In the genomic region with DNA sequence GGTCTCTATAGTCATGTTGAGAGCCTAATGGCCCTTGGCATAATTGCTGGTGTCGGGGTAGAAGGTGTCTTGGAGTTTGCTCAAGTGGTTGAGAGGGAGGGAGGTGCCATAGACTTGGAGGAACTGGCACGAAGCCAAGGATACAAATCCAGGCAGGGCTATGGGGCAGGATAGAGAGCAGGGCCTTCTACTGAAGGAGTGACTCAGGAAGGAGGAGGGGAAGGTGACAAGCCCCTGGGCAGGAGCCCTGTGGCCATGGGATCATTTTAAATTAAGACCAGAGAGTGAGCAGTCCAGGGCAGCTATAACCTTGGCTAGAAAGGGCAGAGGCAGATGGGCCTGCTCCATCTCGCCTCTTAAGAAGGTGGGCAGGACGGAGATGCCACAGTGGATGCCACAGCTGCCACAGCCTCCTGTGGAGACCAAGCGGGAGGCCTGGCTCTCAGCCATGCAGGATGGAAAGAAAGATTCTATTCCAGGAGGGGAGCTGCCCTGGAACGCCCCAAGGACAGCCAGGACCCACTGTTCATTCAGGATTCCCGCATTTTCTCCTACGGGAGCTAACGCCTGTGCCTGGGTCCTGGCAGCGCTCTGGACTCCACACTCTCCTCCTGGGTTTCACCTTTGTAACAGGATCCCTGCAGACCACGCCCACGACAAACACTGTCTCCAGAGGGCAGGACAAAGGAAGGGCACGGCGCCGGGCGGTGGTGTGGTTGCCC, we compare ENCODE assay signal across 8 cellular contexts.
DNase-seq lines count a peak whose midpoint lies in the region; ATAC-seq, FAIRE-seq and TF ChIP-seq lines count a peak whose summit lies in the region.
"Not testable (repeated sequence)": the region's sequence is repeated elsewhere in the genome, so short reads cannot be mapped to it uniquely, and the experiment has no call there.

No MANE protein-coding gene starts in this region.

- POLR2A ChIA-PET in OCI-LY7 (lab: Charles Lee); K562 (lab: Yijun Ruan, JAX): not testable (repeated sequence)

- H3K27ac ChIP-seq in 22Rv1, result peak overlapping the region; percentile 52; the same call in 1 of the 2 replicates
- H3K27ac ChIP-seq in OCI-LY7 (ENCODE audit: low read depth, low read length, poor library complexity, severe bottlenecking); K562 (ENCODE audit: extremely low read depth, low read depth, low read length); left lung; upper lobe of right lung: not testable (repeated sequence)

- not testable (repeated sequence) for H3K36me3 ChIP-seq in OCI-LY7 (ENCODE audit: insufficient read depth, low read length); K562 (ENCODE audit: control insufficient read depth, insufficient read depth, low read length); left lung; mucosa of descending colon (ENCODE audit: low read depth); upper lobe of right lung

- WGBS in K562 (ENCODE audit: insufficient coverage, low coverage, missing lambda C conversion rate), result 87% methylated on average over 3 of the region's 16 CpGs

- TF ChIP-seq EP300 in K562 (IDR thresholded peaks at IDR 0.05; ENCODE audit: low read length), result not testable (repeated sequence)

- H3K79me2 ChIP-seq in OCI-LY7 (ENCODE audit: insufficient read depth, low read depth, low read length); K562 (ENCODE audit: control insufficient read depth, insufficient read depth, low read length): not testable (repeated sequence)

- not testable (repeated sequence) for H4K20me1 ChIP-seq in OCI-LY7 (ENCODE audit: insufficient read depth, low read length); K562 (replicated peaks; ENCODE audit: control insufficient read depth, insufficient read depth, low read length)

- BruUV-seq in OCI-LY7 (replicated peaks; lab: Mats Ljungman, UMichigan), result TSS peak; percentile 35
- BruUV-seq in K562 (replicated peaks; lab: Mats Ljungman, UMichigan), result not testable (repeated sequence)

- H3K4me3 ChIP-seq in OCI-LY7 (ENCODE audit: low read depth, low read length, poor library complexity, severe bottlenecking); K562; left lung; mucosa of descending colon; upper lobe of right lung: not testable (repeated sequence)

- H2AFZ ChIP-seq in OCI-LY7 (ENCODE audit: low read length); K562 (ENCODE audit: low read depth, low read length): not testable (repeated sequence)

- not testable (repeated sequence) for TF ChIP-seq POLR2A in K562 (conservative IDR thresholded peaks at IDR 0.05)

- not testable (repeated sequence) for H3K9me2 ChIP-seq in OCI-LY7 (ENCODE audit: insufficient read depth, low read length)

- not testable (repeated sequence) for H3K4me1 ChIP-seq in OCI-LY7 (ENCODE audit: insufficient read depth, low read length, poor library complexity, severe bottlenecking); K562 (replicated peaks in 1 of 2; ENCODE audit: control insufficient read depth in 2 of 2, insufficient read depth in 2 of 2, low read length in 2 of 2); left lung; mucosa of descending colon (ENCODE audit: low read depth); upper lobe of right lung

- CTCF ChIA-PET in OCI-LY7 (lab: Charles Lee; ENCODE audit: unreplicated experiment); K562 (lab: Yijun Ruan, JAX; ENCODE audit: low intra/inter-chr PET ratio): not testable (repeated sequence)

- not testable (repeated sequence) for H3K4me2 ChIP-seq in OCI-LY7 (ENCODE audit: low read length); K562 (ENCODE audit: insufficient read depth, low read length)

- intact Hi-C loops in OCI-LY7 (cut with micrococcal nuclease; ENCODE audit: unreplicated experiment); K562 (cut with micrococcal nuclease); left lung (cut with DNase I); mucosa of descending colon (cut with DNase I, micrococcal nuclease); upper lobe of right lung (cut with DNase I): not testable (repeated sequence)

- not testable (repeated sequence) for FAIRE-seq in K562 (lab: Jason Lieb, UNC)
- peak; percentile 8 for FAIRE-seq in endometrium (lab: Jason Lieb, UNC)

- peak; percentile 21 for DNase-seq in DMS 273 (lab: John Stamatoyannopoulos, UW; ENCODE audit: unreplicated experiment)
- not testable (repeated sequence) for DNase-seq in OCI-LY7 (ENCODE audit: low spot score); K562 (ENCODE audit: extremely low read depth in 1 of 4, low spot score in 3 of 4); left lung
- peak; percentile 68 to 71 (median 71) for DNase-seq in mucosa of descending colon
- DNase-seq in upper lobe of right lung, result peak; percentile 51

- ATAC-seq in K562, upper lobe of right lung: not testable (repeated sequence)
- ATAC-seq in left lung, result peak; percentile 19
- peak; percentile 98 for ATAC-seq in mucosa of descending colon

- H3K9me1 ChIP-seq in K562 (ENCODE audit: control insufficient read depth, insufficient read depth, low read length), result not testable (repeated sequence)

- in situ Hi-C loops in K562 (cut with MboI), result loop anchor here (5.0 kb wide), 1 partner anchor 106 kb away; no protein-coding TSS in a partner anchor

- H3K27me3 ChIP-seq in K562 (ENCODE audit: control insufficient read depth in 2 of 2, insufficient read depth in 2 of 2, low read length in 2 of 2); left lung; upper lobe of right lung: not testable (repeated sequence)

- not testable (repeated sequence) for H3K9me3 ChIP-seq in OCI-LY7 (ENCODE audit: low read length); K562 (replicated peaks; ENCODE audit: control insufficient read depth, insufficient read depth, low read depth, low read length); left lung; mucosa of descending colon; upper lobe of right lung

- not testable (repeated sequence) for TF ChIP-seq CTCF in 22Rv1 (IDR thresholded peaks at IDR 0.05); OCI-LY7 (conservative IDR thresholded peaks at IDR 0.05; ENCODE audit: low read length); K562 (IDR thresholded peaks at IDR 0.05 in 2 of 3, conservative IDR thresholded peaks at IDR 0.05 in 1 of 3; ENCODE audit: insufficient read depth in 2 of 3, low read depth in 1 of 3, low read length in 3 of 3); left lung (IDR thresholded peaks at IDR 0.05); mucosa of descending colon (IDR thresholded peaks at IDR 0.05); upper lobe of right lung (IDR thresholded peaks at IDR 0.05)

- not testable (repeated sequence) for TF ChIP-seq RAD21 in K562 (CRISPR knock-in tag; conservative IDR thresholded peaks at IDR 0.05 in 1 of 2, IDR thresholded peaks at IDR 0.05 in 1 of 2)

- not testable (repeated sequence) for H3K9ac ChIP-seq in K562 (ENCODE audit: insufficient read depth in 1 of 2, low read depth in 2 of 2, low read length in 2 of 2)

TF ChIP-seq in K562, 482 proteins besides CTCF, POLR2A, EP300 and RAD21:
- peak; percentile 62 for TF ChIP-seq NFIC (IDR thresholded peaks at IDR 0.05)
